In the genomic region with DNA sequence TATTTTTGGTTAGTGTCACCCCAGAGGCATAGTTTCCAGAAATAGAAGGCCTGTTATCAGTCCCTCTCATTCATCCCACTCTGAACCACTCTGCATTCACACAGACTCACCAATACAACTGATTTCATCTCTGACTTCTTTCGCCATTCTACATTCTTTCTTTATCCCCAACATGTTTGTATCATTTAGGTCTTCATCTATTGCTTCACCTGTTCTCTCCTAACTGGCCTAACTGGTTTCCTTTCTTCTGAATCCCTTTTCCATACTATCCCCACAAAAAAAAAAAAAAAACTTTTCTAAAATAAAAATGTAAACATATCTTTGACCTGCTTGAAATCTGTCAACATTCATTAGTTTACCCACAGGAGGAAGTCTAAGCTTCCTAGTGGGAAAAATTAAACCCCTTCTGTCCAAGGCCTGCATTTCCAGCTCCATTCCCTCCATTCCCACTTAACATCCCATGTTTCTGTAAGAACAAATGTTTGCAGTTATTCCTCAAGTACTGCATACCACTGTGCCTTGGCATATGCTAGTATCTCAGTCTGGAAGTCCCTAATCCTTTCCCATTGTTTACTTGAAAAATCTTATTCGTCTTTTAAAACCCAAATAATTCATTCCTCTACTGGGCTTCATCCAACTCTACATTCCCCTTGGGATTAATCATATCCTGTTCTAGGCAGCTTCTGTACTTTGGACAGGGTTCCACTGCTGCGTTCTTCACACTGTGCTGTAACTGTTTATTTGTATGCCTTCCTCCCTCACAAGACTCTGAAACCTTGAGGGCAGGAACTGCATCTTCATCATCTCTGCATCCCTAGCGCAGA, we compare ENCODE assay signal across 1 cellular context.
TF ChIP-seq lines count a peak whose summit lies in the region.

No MANE protein-coding gene starts in this region.

TF ChIP-seq in HepG2, 621 proteins besides CTCF, POLR2A, EP300 and RAD21 (continued from another document and continues in another):
- no peak for TF ChIP-seq ZBTB7A (CRISPR knock-in tag; IDR thresholded peaks at IDR 0.05)
- no peak for TF ChIP-seq PCBP2 (optimal IDR thresholded peaks at IDR 0.05; ENCODE audit: low read depth, low read length, poor library complexity, severe bottlenecking)
- no peak for TF ChIP-seq ZNF501 (CRISPR knock-in tag; IDR thresholded peaks at IDR 0.05)
- peak; percentile 52; the same call in 1 of the 2 replicates for TF ChIP-seq JUNB (CRISPR knock-in tag; IDR thresholded peaks at IDR 0.05; ENCODE audit: borderline replicate concordance)
- no peak for TF ChIP-seq TBP (CRISPR knock-in tag; IDR thresholded peaks at IDR 0.05)
- TF ChIP-seq RELA (CRISPR knock-in tag; IDR thresholded peaks at IDR 0.05), result no peak
- no peak for TF ChIP-seq ZNF703 (CRISPR knock-in tag; IDR thresholded peaks at IDR 0.05; ENCODE audit: borderline replicate concordance)
- TF ChIP-seq, protein P1, sequence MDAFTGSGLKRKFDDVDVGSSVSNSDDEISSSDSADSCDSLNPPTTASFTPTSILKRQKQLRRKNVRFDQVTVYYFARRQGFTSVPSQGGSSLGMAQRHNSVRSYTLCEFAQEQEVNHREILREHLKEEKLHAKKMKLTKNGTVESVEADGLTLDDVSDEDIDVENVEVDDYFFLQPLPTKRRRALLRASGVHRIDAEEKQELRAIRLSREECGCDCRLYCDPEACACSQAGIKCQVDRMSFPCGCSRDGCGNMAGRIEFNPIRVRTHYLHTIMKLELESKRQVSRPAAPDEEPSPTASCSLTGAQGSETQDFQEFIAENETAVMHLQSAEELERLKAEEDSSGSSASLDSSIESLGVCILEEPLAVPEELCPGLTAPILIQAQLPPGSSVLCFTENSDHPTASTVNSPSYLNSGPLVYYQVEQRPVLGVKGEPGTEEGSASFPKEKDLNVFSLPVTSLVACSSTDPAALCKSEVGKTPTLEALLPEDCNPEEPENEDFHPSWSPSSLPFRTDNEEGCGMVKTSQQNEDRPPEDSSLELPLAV (CRISPR knock-in tag; conservative IDR thresholded peaks at IDR 0.05; ENCODE audit: low read depth), result no peak
- TF ChIP-seq SP140L (CRISPR knock-in tag; IDR thresholded peaks at IDR 0.05; ENCODE audit: borderline replicate concordance), result no peak
- peak; percentile 44; the same call in 1 of the 2 replicates for TF ChIP-seq ZNF878 (CRISPR knock-in tag; IDR thresholded peaks at IDR 0.05)
- no peak for TF ChIP-seq ZNF879 (CRISPR knock-in tag; IDR thresholded peaks at IDR 0.05)
- TF ChIP-seq ZNF567 (CRISPR knock-in tag; IDR thresholded peaks at IDR 0.05; ENCODE audit: borderline replicate concordance), result no peak
- TF ChIP-seq TIGD3 (CRISPR knock-in tag; IDR thresholded peaks at IDR 0.05; ENCODE audit: borderline replicate concordance), result no peak
- TF ChIP-seq SOX5 (CRISPR knock-in tag; IDR thresholded peaks at IDR 0.05; ENCODE audit: borderline replicate concordance), result peak; percentile 45
- no peak for TF ChIP-seq ZNF335 (CRISPR knock-in tag; IDR thresholded peaks at IDR 0.05)
- TF ChIP-seq KLF16 (CRISPR knock-in tag; IDR thresholded peaks at IDR 0.05), result 0 out of 4 replicates have a peak, but pooled peaks of 1 of the 2 experiments have one; percentile 7
- no peak for TF ChIP-seq HOXA9 (CRISPR knock-in tag; IDR thresholded peaks at IDR 0.05; ENCODE audit: borderline replicate concordance)
- TF ChIP-seq, protein P2, sequence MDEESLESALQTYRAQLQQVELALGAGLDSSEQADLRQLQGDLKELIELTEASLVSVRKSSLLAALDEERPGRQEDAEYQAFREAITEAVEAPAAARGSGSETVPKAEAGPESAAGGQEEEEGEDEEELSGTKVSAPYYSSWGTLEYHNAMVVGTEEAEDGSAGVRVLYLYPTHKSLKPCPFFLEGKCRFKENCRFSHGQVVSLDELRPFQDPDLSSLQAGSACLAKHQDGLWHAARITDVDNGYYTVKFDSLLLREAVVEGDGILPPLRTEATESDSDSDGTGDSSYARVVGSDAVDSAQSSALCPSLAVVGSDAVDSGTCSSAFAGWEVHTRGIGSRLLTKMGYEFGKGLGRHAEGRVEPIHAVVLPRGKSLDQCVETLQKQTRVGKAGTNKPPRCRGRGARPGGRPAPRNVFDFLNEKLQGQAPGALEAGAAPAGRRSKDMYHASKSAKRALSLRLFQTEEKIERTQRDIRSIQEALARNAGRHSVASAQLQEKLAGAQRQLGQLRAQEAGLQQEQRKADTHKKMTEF (CRISPR knock-in tag; IDR thresholded peaks at IDR 0.05), result no peak
- TF ChIP-seq ZNF572 (CRISPR knock-in tag; IDR thresholded peaks at IDR 0.05), result no peak
- TF ChIP-seq ZNF710 (CRISPR knock-in tag; IDR thresholded peaks at IDR 0.05; ENCODE audit: borderline replicate concordance), result peak; percentile 86
- TF ChIP-seq ELF4 (CRISPR knock-in tag; IDR thresholded peaks at IDR 0.05; ENCODE audit: borderline replicate concordance), result 0 out of 2 replicates have a peak, but pooled peaks have one; percentile 50
- no peak for TF ChIP-seq ZNF292 (CRISPR knock-in tag; IDR thresholded peaks at IDR 0.05; ENCODE audit: borderline replicate concordance, low read depth)
- 0 out of 2 replicates have a peak, but pooled peaks have one; percentile 22 for TF ChIP-seq ZBTB43 (CRISPR knock-in tag; conservative IDR thresholded peaks at IDR 0.05)
- 0 out of 2 replicates have a peak, but pooled peaks have one; percentile 32 for TF ChIP-seq ZNF614 (CRISPR knock-in tag; IDR thresholded peaks at IDR 0.05; ENCODE audit: borderline replicate concordance)
- no peak for TF ChIP-seq ZZZ3 (CRISPR knock-in tag; IDR thresholded peaks at IDR 0.05; ENCODE audit: borderline replicate concordance)
- TF ChIP-seq HMGXB4 (CRISPR knock-in tag; IDR thresholded peaks at IDR 0.05; ENCODE audit: borderline replicate concordance in 1 of 2, low read depth in 1 of 2), result 0 out of 4 replicates have a peak, but pooled peaks of 1 of the 2 experiments have one; percentile 19
- peak; percentile 45; the same call in 1 of the 2 replicates for TF ChIP-seq ZMYM2 (CRISPR knock-in tag; IDR thresholded peaks at IDR 0.05)
- TF ChIP-seq, protein P3, sequence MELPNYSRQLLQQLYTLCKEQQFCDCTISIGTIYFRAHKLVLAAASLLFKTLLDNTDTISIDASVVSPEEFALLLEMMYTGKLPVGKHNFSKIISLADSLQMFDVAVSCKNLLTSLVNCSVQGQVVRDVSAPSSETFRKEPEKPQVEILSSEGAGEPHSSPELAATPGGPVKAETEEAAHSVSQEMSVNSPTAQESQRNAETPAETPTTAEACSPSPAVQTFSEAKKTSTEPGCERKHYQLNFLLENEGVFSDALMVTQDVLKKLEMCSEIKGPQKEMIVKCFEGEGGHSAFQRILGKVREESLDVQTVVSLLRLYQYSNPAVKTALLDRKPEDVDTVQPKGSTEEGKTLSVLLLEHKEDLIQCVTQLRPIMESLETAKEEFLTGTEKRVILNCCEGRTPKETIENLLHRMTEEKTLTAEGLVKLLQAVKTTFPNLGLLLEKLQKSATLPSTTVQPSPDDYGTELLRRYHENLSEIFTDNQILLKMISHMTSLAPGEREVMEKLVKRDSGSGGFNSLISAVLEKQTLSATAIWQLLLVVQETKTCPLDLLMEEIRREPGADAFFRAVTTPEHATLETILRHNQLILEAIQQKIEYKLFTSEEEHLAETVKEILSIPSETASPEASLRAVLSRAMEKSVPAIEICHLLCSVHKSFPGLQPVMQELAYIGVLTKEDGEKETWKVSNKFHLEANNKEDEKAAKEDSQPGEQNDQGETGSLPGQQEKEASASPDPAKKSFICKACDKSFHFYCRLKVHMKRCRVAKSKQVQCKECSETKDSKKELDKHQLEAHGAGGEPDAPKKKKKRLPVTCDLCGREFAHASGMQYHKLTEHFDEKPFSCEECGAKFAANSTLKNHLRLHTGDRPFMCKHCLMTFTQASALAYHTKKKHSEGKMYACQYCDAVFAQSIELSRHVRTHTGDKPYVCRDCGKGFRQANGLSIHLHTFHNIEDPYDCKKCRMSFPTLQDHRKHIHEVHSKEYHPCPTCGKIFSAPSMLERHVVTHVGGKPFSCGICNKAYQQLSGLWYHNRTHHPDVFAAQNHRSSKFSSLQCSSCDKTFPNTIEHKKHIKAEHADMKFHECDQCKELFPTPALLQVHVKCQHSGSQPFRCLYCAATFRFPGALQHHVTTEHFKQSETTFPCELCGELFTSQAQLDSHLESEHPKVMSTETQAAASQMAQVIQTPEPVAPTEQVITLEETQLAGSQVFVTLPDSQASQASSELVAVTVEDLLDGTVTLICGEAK (IDR thresholded peaks at IDR 0.05), result no peak
- TF ChIP-seq, protein P3 (CRISPR knock-in tag; IDR thresholded peaks at IDR 0.05), result no peak
- TF ChIP-seq PHF21A (CRISPR knock-in tag; IDR thresholded peaks at IDR 0.05), result peak; percentile 44; the same call in 1 of the 2 replicates
- TF ChIP-seq POLR2AphosphoS5 (IDR thresholded peaks at IDR 0.05; ENCODE audit: low read depth, low read length), result no peak
- no peak for TF ChIP-seq ZFP41 (CRISPR knock-in tag; IDR thresholded peaks at IDR 0.05; ENCODE audit: borderline replicate concordance)
- TF ChIP-seq EHMT2 (IDR thresholded peaks at IDR 0.05; ENCODE audit: borderline replicate concordance, low read depth, low read length), result peak; percentile 84
- TF ChIP-seq ZNF562 (CRISPR knock-in tag; IDR thresholded peaks at IDR 0.05; ENCODE audit: borderline replicate concordance), result no peak
- no peak for TF ChIP-seq SNAI1 (CRISPR knock-in tag; IDR thresholded peaks at IDR 0.05; ENCODE audit: borderline replicate concordance)
